In the genomic region with DNA sequence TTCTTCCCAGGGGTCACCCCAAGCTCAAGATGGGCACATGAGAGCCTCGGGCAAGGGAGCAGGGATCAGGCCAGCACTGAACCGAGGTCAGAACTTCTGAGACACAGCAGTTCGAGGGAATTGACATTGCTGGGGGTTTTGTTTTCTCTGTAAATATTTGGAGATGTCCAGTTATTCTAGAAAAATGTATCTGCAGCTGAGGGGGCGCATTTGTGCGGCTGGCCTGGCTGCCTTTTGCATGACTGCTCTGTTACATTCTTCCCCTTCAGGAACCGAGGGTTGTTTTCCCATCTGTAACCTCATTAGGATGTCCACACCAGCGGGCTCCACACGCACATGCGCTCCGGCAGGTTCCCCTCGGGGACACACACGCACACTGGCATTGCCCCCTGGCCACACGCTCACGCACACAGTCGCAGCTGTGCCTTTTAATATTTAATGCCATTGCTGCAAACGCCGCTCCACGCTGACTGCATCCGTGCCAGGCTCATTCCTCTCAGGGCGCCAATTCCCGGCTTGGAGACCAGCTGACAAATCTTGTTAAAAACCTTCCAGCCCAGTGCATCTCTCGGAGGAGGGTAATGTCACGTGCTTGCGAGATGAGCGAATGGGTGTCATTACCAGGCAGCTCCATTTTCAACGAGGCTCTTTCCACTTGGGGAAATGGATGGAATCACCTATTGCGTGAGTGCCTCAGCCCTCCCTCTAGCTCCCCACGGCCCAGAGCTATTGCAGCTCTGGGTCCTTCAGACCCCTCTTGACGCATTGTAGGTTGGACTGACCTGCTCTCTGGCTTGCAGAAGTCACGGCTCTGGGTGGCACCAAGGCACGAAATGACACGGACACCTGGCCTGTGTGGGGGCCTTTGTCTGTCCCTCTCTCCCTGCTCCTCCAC, we compare ENCODE assay signal across 9 cellular contexts. TPM values are rescaled to one million over a fixed set of nuclear protein-coding genes. Genes with fewer than 3 reads are reported as not detected.
DNase-seq lines count a peak whose midpoint lies in the region; TF ChIP-seq lines count a peak whose summit lies in the region.
"Had no signal": no experiment of that assay in that cellular context is flagged by ENCODE, and none has a peak within 500 bp of the region (broad histone marks: within the 10 kb centered on the region; RNA-seq: fewer than 3 reads in every experiment).

No MANE protein-coding gene starts in this region.

- H3K27ac Mint-ChIP-seq in CD4-positive, alpha-beta memory T cell, result peak overlapping the region; percentile 60 to 96 (median 89)
- H3K27ac Mint-ChIP-seq in mesothelial cell of epicardium, result peak overlapping the region; percentile 19

- peak in 1 of 5 donors; percentile 25 for DNase-seq in CD4-positive, alpha-beta memory T cell
- DNase-seq in NCI-H69 (lab: John Stamatoyannopoulos, UW) (peak; percentile 17), cerebellar cortex (ENCODE audit: low spot score) (peak; percentile 77), mesothelial cell of epicardium (ENCODE audit: low spot score in 2 of 2, unreplicated experiment in 2 of 2) (peak; percentile 6 to 36), ureter (ENCODE audit: low spot score) (peak; percentile 66), ACHN (no peak), KBM-7 (no peak)
- DNase-seq in NK-92 treated with Interleukin-12 subunit alpha and Interleukin-12 subunit beta, amount 100 ng/mL, for 24 hours (lab: John Stamatoyannopoulos, UW), result no peak

- peaks cover 99% of the 10 kb centered on the region for H3K4me1 ChIP-seq in CD4-positive, alpha-beta memory T cell (ENCODE audit: insufficient read depth, low read length)

- peaks cover 0 to 2% (median 0%) of the 10 kb centered on the region in 8 donors for H3K9me3 Mint-ChIP-seq in CD4-positive, alpha-beta memory T cell
- H3K9me3 Mint-ChIP-seq in mesothelial cell of epicardium, result no peaks in the 10 kb centered on the region

- TF ChIP-seq CTCF in mesothelial cell of epicardium (IDR thresholded peaks at IDR 0.05; ENCODE audit: unreplicated experiment), result no peak

- no peaks in the 10 kb centered on the region for H3K27me3 ChIP-seq in CD4-positive, alpha-beta memory T cell (ENCODE audit: insufficient read depth, low read length)

- in situ Hi-C loops in ACHN (cut with HindIII; ENCODE audit: low pct_ligation_motif_present, low pct_unique_long_range_greater_than_20kb, low sequenced_read_pairs), result no loop called here
- in situ Hi-C loops in KBM-7 (cut with MboI; ENCODE audit: low pct_unique_long_range_greater_than_20kb, low sequenced_read_pairs), result no loop called here

- H3K36me3 Mint-ChIP-seq in CD4-positive, alpha-beta memory T cell, result peaks cover 38 to 48% of the 10 kb centered on the region in 2 donors
- H3K36me3 Mint-ChIP-seq in mesothelial cell of epicardium, result no peaks in the 10 kb centered on the region

- H3K27me3 Mint-ChIP-seq in CD4-positive, alpha-beta memory T cell, result no peaks in the 10 kb centered on the region
- H3K27me3 Mint-ChIP-seq in mesothelial cell of epicardium (ENCODE audit: low read depth), result peaks cover 3% of the 10 kb centered on the region

- peaks cover 69 to 100% (median 86%) of the 10 kb centered on the region in 4 donors for H3K4me1 Mint-ChIP-seq in CD4-positive, alpha-beta memory T cell
- H3K4me1 Mint-ChIP-seq in mesothelial cell of epicardium, result peaks cover 48% of the 10 kb centered on the region

- H3K4me3 ChIP-seq in CD4-positive, alpha-beta memory T cell (ENCODE audit: low read length in 2 of 2), result no peak overlapping the region

- POLR2A ChIA-PET in CD4-positive, alpha-beta memory T cell (lab: Charles Lee; ENCODE audit: partially characterized antibody), result interaction anchor here (0.9 to 28.0 kb wide), 14 partner anchors 9 to 135 kb away, joined by 3 to 1226 read pairs (median 6); a partner anchor contains a TSS

- intact Hi-C loops in CD4-positive, alpha-beta memory T cell (cut with micrococcal nuclease), result no loop called here

- peak overlapping the region in 5 of 8 donors; percentile 13 to 69 (median 27) for H3K4me3 Mint-ChIP-seq in CD4-positive, alpha-beta memory T cell
- no peak overlapping the region for H3K4me3 Mint-ChIP-seq in mesothelial cell of epicardium

- no peaks in the 10 kb centered on the region for H3K9me3 ChIP-seq in CD4-positive, alpha-beta memory T cell (ENCODE audit: control insufficient read depth in 1 of 2, low read length in 2 of 2)

- H3K27ac ChIP-seq in CD4-positive, alpha-beta memory T cell (ENCODE audit: low read depth, low read length), result no peak overlapping the region
- H3K27ac ChIP-seq: HL-60 had no signal

- CTCF ChIA-PET in CD4-positive, alpha-beta memory T cell (lab: Charles Lee; ENCODE audit: partially characterized antibody), result interaction anchor here (2.4 to 19.3 kb wide), 5 partner anchors 7 to 153 kb away, joined by 6 to 512 read pairs (median 101); no protein-coding TSS in a partner anchor

- H3K36me3 ChIP-seq in CD4-positive, alpha-beta memory T cell (ENCODE audit: insufficient read depth, low read length), result peaks cover 43% of the 10 kb centered on the region

RNA-seq across cellular contexts. Expression of a gene that starts 13.2 kb away (rescaled TPM):
- total RNA-seq in CD4-positive, alpha-beta memory T cell, result 100 to 1,000 TPM; 268 to 269 TPM
- 100 to 1,000 TPM; 436 to 502 TPM for polyA plus RNA-seq in CD4-positive, alpha-beta memory T cell
- total RNA-seq in mesothelial cell of epicardium (0.09 TPM in 1 of 3 replicates, not detected in the others), ureter (0.57 TPM)

RNA-seq across cellular contexts. Expression of a gene that starts 50.7 kb away (rescaled TPM):
- 1 to 10 TPM in 1 of 2 experiments, under 1 TPM in 1; 0.25 to 1.8 TPM for total RNA-seq in CD4-positive, alpha-beta memory T cell
- under 1 TPM; 0.18 to 0.33 TPM for polyA plus RNA-seq in CD4-positive, alpha-beta memory T cell
- total RNA-seq in mesothelial cell of epicardium (0.07 TPM in 1 of 3 replicates, not detected in the others), ureter (53.1 TPM)

Comparison
In these comparisons a context has a peak if more than half of its experiments do, and no peak if none do; other contexts are left out.
1. DNase-seq: peak in NCI-H69 (single experiment), cerebellar cortex (single experiment), mesothelial cell of epicardium (2 of 2) and ureter (single experiment); none in ACHN (single experiment), NK-92 treated with Interleukin-12 subunit alpha and Interleukin-12 subunit beta, amount 100 ng/mL, for 24 hours (single experiment) and KBM-7 (single experiment).
2. RNA of a gene that starts 13.2 kb away (total RNA-seq): 268 to 269 TPM in CD4-positive, alpha-beta memory T cell; 0.57 TPM in ureter (single experiment) and 0.09 TPM in mesothelial cell of epicardium; every median in the first group is over 100 times any median in the second.
3. RNA of a gene that starts 50.7 kb away (total RNA-seq): 53.1 TPM in ureter (single experiment); 0.25 to 1.8 TPM in CD4-positive, alpha-beta memory T cell and 0.07 TPM in mesothelial cell of epicardium; every median in the first group is over 10 times any median in the second.